ENCODE assay signal across 1 cellular context in genomic region chr16:69311115-69311532, GRCh38.
A peak's percentile ranks its signal among the peaks of the same experiment; 100 is the strongest.
TF ChIP-seq lines count a peak whose summit lies in the region.

VPS4A (plus strand) TSS chr16:69311350; CDS start chr16:69311512, 162 bp downstream.

TF ChIP-seq in HepG2, 621 proteins besides CTCF, POLR2A, EP300 and RAD21 (continued from another document and continues in another):
- TF ChIP-seq PHF5A (CRISPR knock-in tag; IDR thresholded peaks at IDR 0.05; ENCODE audit: low read depth, unreplicated experiment), result peak; percentile 92
- peak; percentile 35 for TF ChIP-seq TAF1 (CRISPR knock-in tag; IDR thresholded peaks at IDR 0.05)
- no peak for TF ChIP-seq HOXA7 (CRISPR knock-in tag; IDR thresholded peaks at IDR 0.05)
- TF ChIP-seq HHEX (CRISPR knock-in tag; IDR thresholded peaks at IDR 0.05), result no peak
- TF ChIP-seq ZNF619 (CRISPR knock-in tag; IDR thresholded peaks at IDR 0.05), result no peak; the same call in 1 of the 2 replicates
- no peak; the same call in 1 of the 2 replicates for TF ChIP-seq ZNF563 (CRISPR knock-in tag; IDR thresholded peaks at IDR 0.05)
- no peak; the same call in 1 of the 2 replicates for TF ChIP-seq YEATS2 (CRISPR knock-in tag; IDR thresholded peaks at IDR 0.05; ENCODE audit: borderline replicate concordance)
- no peak for TF ChIP-seq PAXIP1 (CRISPR knock-in tag; conservative IDR thresholded peaks at IDR 0.05)
- no peak for TF ChIP-seq ZNF234 (CRISPR knock-in tag; conservative IDR thresholded peaks at IDR 0.05)
- TF ChIP-seq ZNF615 (CRISPR knock-in tag; IDR thresholded peaks at IDR 0.05; ENCODE audit: borderline replicate concordance), result no peak
- TF ChIP-seq HDAC2 (CRISPR knock-in tag; IDR thresholded peaks at IDR 0.05), result peak; percentile 31
- peak; percentile 41; the same call in 1 of the 2 replicates for TF ChIP-seq ZNF816 (CRISPR knock-in tag; IDR thresholded peaks at IDR 0.05; ENCODE audit: borderline replicate concordance)
- TF ChIP-seq SIN3B (IDR thresholded peaks at IDR 0.05; ENCODE audit: low read length), result peak; percentile 51; the same call in 1 of the 2 replicates
- TF ChIP-seq BORCS8-MEF2B (CRISPR knock-in tag; IDR thresholded peaks at IDR 0.05), result peak; percentile 78
- TF ChIP-seq ZNF781 (CRISPR knock-in tag; IDR thresholded peaks at IDR 0.05; ENCODE audit: borderline replicate concordance, not compliant biosample characterization), result no peak
- no peak; the same call in 1 of the 2 replicates for TF ChIP-seq ZBTB21 (CRISPR knock-in tag; IDR thresholded peaks at IDR 0.05)
- no peak for TF ChIP-seq ETV5 (CRISPR knock-in tag; IDR thresholded peaks at IDR 0.05; ENCODE audit: borderline replicate concordance)
- no peak for TF ChIP-seq SRF (IDR thresholded peaks at IDR 0.05; ENCODE audit: low read depth, low read length)
- peak; percentile 88 for TF ChIP-seq THAP11 (CRISPR knock-in tag; IDR thresholded peaks at IDR 0.05)
- no peak for TF ChIP-seq TEF (CRISPR knock-in tag; IDR thresholded peaks at IDR 0.05)
- no peak for TF ChIP-seq TIGD3 (CRISPR knock-in tag; IDR thresholded peaks at IDR 0.05; ENCODE audit: borderline replicate concordance)
- TF ChIP-seq ZNF138 (CRISPR knock-in tag; IDR thresholded peaks at IDR 0.05; ENCODE audit: low read depth), result peak; percentile 39; the same call in 1 of the 2 replicates
- TF ChIP-seq REL (CRISPR knock-in tag; conservative IDR thresholded peaks at IDR 0.05), result 0 out of 2 replicates have a peak, but pooled peaks have one; percentile 53
- TF ChIP-seq ZNF629 (CRISPR knock-in tag; conservative IDR thresholded peaks at IDR 0.05), result no peak
- peak; percentile 98 for TF ChIP-seq ZNF574 (CRISPR knock-in tag; IDR thresholded peaks at IDR 0.05)
- TF ChIP-seq EEA1 (CRISPR knock-in tag; IDR thresholded peaks at IDR 0.05; ENCODE audit: borderline replicate concordance), result no peak
- TF ChIP-seq ZNF720 (CRISPR knock-in tag; IDR thresholded peaks at IDR 0.05), result no peak
- no peak for TF ChIP-seq RNF219 (CRISPR knock-in tag; IDR thresholded peaks at IDR 0.05)
- no peak for TF ChIP-seq CC2D1A (CRISPR knock-in tag; IDR thresholded peaks at IDR 0.05)
- no peak for TF ChIP-seq MTF1 (CRISPR knock-in tag; IDR thresholded peaks at IDR 0.05)
- no peak for TF ChIP-seq ZNF362 (CRISPR knock-in tag; IDR thresholded peaks at IDR 0.05; ENCODE audit: borderline replicate concordance)
- TF ChIP-seq ZHX1 (CRISPR knock-in tag; IDR thresholded peaks at IDR 0.05; ENCODE audit: low read depth), result peak; percentile 63
- no peak; the same call in 1 of the 2 replicates for TF ChIP-seq ZNF639 (CRISPR knock-in tag; conservative IDR thresholded peaks at IDR 0.05)
- TF ChIP-seq NR0B2 (CRISPR knock-in tag; IDR thresholded peaks at IDR 0.05), result peak; percentile 53
- no peak for TF ChIP-seq ZNF335 (CRISPR knock-in tag; IDR thresholded peaks at IDR 0.05)
- no peak for TF ChIP-seq ZNF883 (CRISPR knock-in tag; IDR thresholded peaks at IDR 0.05; ENCODE audit: not compliant biosample characterization)
- TF ChIP-seq ZSCAN31 (CRISPR knock-in tag; IDR thresholded peaks at IDR 0.05; ENCODE audit: low read depth), result peak; percentile 96
- no peak for TF ChIP-seq ZFP90 (CRISPR knock-in tag; IDR thresholded peaks at IDR 0.05; ENCODE audit: borderline replicate concordance)
- 0 out of 2 replicates have a peak, but pooled peaks have one; percentile 40 for TF ChIP-seq GLMP (CRISPR knock-in tag; IDR thresholded peaks at IDR 0.05; ENCODE audit: borderline replicate concordance)
- peak; percentile 84 for TF ChIP-seq SALL2 (CRISPR knock-in tag; IDR thresholded peaks at IDR 0.05)
- no peak for TF ChIP-seq ZNF460 (CRISPR knock-in tag; IDR thresholded peaks at IDR 0.05; ENCODE audit: borderline replicate concordance)
- TF ChIP-seq ZNF10 (CRISPR knock-in tag; IDR thresholded peaks at IDR 0.05; ENCODE audit: borderline replicate concordance, low read depth), result no peak
- TF ChIP-seq ATF5 (CRISPR knock-in tag; IDR thresholded peaks at IDR 0.05; ENCODE audit: low read depth), result no peak
- TF ChIP-seq SP2 (CRISPR knock-in tag; IDR thresholded peaks at IDR 0.05), result no peak; the same call in 1 of the 2 replicates
